In genomic region chr17:71864754-71865153, GRCh38 we compare ENCODE assay signal across 40 cellular contexts.
"Had no signal": no experiment of that assay in that cellular context is flagged by ENCODE, and none has a peak within 500 bp of the region (broad histone marks: within the 10 kb centered on the region; RNA-seq: fewer than 3 reads in every experiment).

No MANE protein-coding gene starts in this region.

- H3K9me3 Mint-ChIP-seq: activated naive CD4-positive, alpha-beta T cell treated with anti-CD3 and anti-CD28 coated beads for 36 hours; activated naive CD8-positive, alpha-beta T cell treated with anti-CD3 and anti-CD28 coated beads for 36 hours; activated naive CD8-positive, alpha-beta T cell treated with anti-CD3 and anti-CD28 coated beads, Interleukin-2, amount 50 U/mL, for 24 hours; activated T-cell treated with anti-CD3 and anti-CD28 coated beads, Interleukin-2, amount 50 U/mL, for 4 hours had no signal

- H3K4me1 Mint-ChIP-seq: activated naive CD4-positive, alpha-beta T cell treated with anti-CD3 and anti-CD28 coated beads, Interleukin-2, amount 10 ng/mL, durations not matched to agents 7 days and 5 days; activated naive CD4-positive, alpha-beta T cell treated with anti-CD3 and anti-CD28 coated beads, Interleukin-2, amount 50 U/mL, for 24 hours; activated naive CD8-positive, alpha-beta T cell treated with anti-CD3 and anti-CD28 coated beads for 36 hours; activated naive CD8-positive, alpha-beta T cell treated with anti-CD3 and anti-CD28 coated beads, Interleukin-2, amount 10 ng/mL, durations not matched to agents 7 days and 5 days; activated naive CD8-positive, alpha-beta T cell treated with anti-CD3 and anti-CD28 coated beads, Interleukin-2, amount 50 U/mL, for 24 hours; activated T-helper 17 cell treated with anti-CD3 and anti-CD28 coated beads, Interleukin-2, amount 50 U/mL, for 72 hours; central memory CD8-positive, alpha-beta T cell had no signal

- H3K4me1 ChIP-seq: adrenal gland, ascending aorta, body of pancreas, breast epithelium had no signal

- H3K4me3 ChIP-seq: adrenal gland, ascending aorta, body of pancreas, breast epithelium, cardiac muscle cell had no signal

- DNase-seq: activated effector memory CD4-positive, alpha-beta T cell treated with anti-CD3 and anti-CD28 coated beads, Interleukin-2, amount 50 U/mL, for 16 hours; activated effector memory CD4-positive, alpha-beta T cell treated with Interleukin-2 at 50 U/mL for 16 hours; activated gamma-delta T cell; activated gamma-delta T cell treated with Interleukin-2 at 50 U/mL for 16 hours; activated naive CD4-positive, alpha-beta T cell; activated naive CD4-positive, alpha-beta T cell treated with anti-CD3 and anti-CD28 coated beads for 36 hours; activated naive CD4-positive, alpha-beta T cell treated with anti-CD3 and anti-CD28 coated beads, Interleukin-2, amount 10 ng/mL, durations not matched to agents 7 days and 5 days; activated naive CD4-positive, alpha-beta T cell treated with anti-CD3 and anti-CD28 coated beads, Interleukin-2, amount 50 U/mL, for 16 hours; activated naive CD4-positive, alpha-beta T cell treated with Interleukin-2 at 50 U/mL for 16 hours; activated naive CD8-positive, alpha-beta T cell treated with anti-CD3 and anti-CD28 coated beads for 36 hours; activated naive CD8-positive, alpha-beta T cell treated with anti-CD3 and anti-CD28 coated beads, Interleukin-2, amount 10 ng/mL, durations not matched to agents 7 days and 5 days; activated naive CD8-positive, alpha-beta T cell treated with anti-CD3 and anti-CD28 coated beads, Interleukin-2, amount 50 U/mL, for 24 hours; activated T-cell treated with anti-CD3 and anti-CD28 coated beads, Interleukin-2, amount 50 U/mL, for 1 hour; activated T-cell treated with anti-CD3 and anti-CD28 coated beads, Interleukin-2, amount 50 U/mL, for 24 hours; activated T-cell treated with anti-CD3 and anti-CD28 coated beads, Interleukin-2, amount 50 U/mL, for 4 hours; activated T-cell treated with anti-CD3 and anti-CD28 coated beads, Interleukin-2, amount 50 U/mL, for 48 hours; activated T-cell treated with anti-CD3 and anti-CD28 coated beads, Interleukin-2, amount 50 U/mL, for 72 hours; adrenal gland; amniotic stem cell; amygdala; anterior cingulate cortex; aorta; body of pancreas; brain microvascular endothelial cell; caudate nucleus; central memory CD4-positive, alpha-beta T cell; cerebellar nuclear complex had no signal

- FAIRE-seq: astrocyte, bronchial epithelial cell had no signal

- H3K36me3 Mint-ChIP-seq: activated naive CD4-positive, alpha-beta T cell treated with anti-CD3 and anti-CD28 coated beads, Interleukin-2, amount 10 ng/mL, durations not matched to agents 7 days and 5 days; activated naive CD4-positive, alpha-beta T cell treated with anti-CD3 and anti-CD28 coated beads, Interleukin-2, amount 50 U/mL, for 24 hours; activated naive CD4-positive, alpha-beta T cell treated with anti-CD3 and anti-CD28 coated beads, Interleukin-2, amount 50 U/mL, for 72 hours; activated naive CD8-positive, alpha-beta T cell; activated naive CD8-positive, alpha-beta T cell treated with anti-CD3 and anti-CD28 coated beads for 36 hours; activated naive CD8-positive, alpha-beta T cell treated with anti-CD3 and anti-CD28 coated beads, Interleukin-2, amount 10 ng/mL, durations not matched to agents 7 days and 5 days; brain had no signal

- H3K9me3 ChIP-seq: adrenal gland, ascending aorta, body of pancreas, breast epithelium had no signal

- H3K27ac ChIP-seq: adrenal gland, ascending aorta, body of pancreas, brain microvascular endothelial cell, breast epithelium, cardiac muscle cell had no signal

- H3K27me3 Mint-ChIP-seq: activated naive CD4-positive, alpha-beta T cell treated with anti-CD3 and anti-CD28 coated beads, Interleukin-2, amount 10 ng/mL, durations not matched to agents 7 days and 5 days; activated naive CD4-positive, alpha-beta T cell treated with anti-CD3 and anti-CD28 coated beads, Interleukin-2, amount 50 U/mL, for 24 hours; activated naive CD8-positive, alpha-beta T cell; activated naive CD8-positive, alpha-beta T cell treated with anti-CD3 and anti-CD28 coated beads for 36 hours; activated naive CD8-positive, alpha-beta T cell treated with anti-CD3 and anti-CD28 coated beads, Interleukin-2, amount 10 ng/mL, durations not matched to agents 7 days and 5 days; activated naive CD8-positive, alpha-beta T cell treated with anti-CD3 and anti-CD28 coated beads, Interleukin-2, amount 50 U/mL, for 24 hours; activated T-cell treated with anti-CD3 and anti-CD28 coated beads, Interleukin-2, amount 50 U/mL, for 24 hours; activated T-helper 17 cell treated with anti-CD3 and anti-CD28 coated beads, Interleukin-2, amount 50 U/mL, for 72 hours; brain; central memory CD8-positive, alpha-beta T cell had no signal

- H3K36me3 ChIP-seq: adrenal gland, ascending aorta, brain microvascular endothelial cell, breast epithelium, cardiac muscle cell had no signal

- H3K27ac Mint-ChIP-seq: activated naive CD4-positive, alpha-beta T cell treated with anti-CD3 and anti-CD28 coated beads for 36 hours; activated naive CD4-positive, alpha-beta T cell treated with anti-CD3 and anti-CD28 coated beads, Interleukin-2, amount 10 ng/mL, durations not matched to agents 7 days and 5 days; activated naive CD4-positive, alpha-beta T cell treated with anti-CD3 and anti-CD28 coated beads, Interleukin-2, amount 50 U/mL, for 24 hours; activated naive CD4-positive, alpha-beta T cell treated with anti-CD3 and anti-CD28 coated beads, Interleukin-2, amount 50 U/mL, for 72 hours; activated naive CD8-positive, alpha-beta T cell; activated naive CD8-positive, alpha-beta T cell treated with anti-CD3 and anti-CD28 coated beads for 36 hours; activated naive CD8-positive, alpha-beta T cell treated with anti-CD3 and anti-CD28 coated beads, Interleukin-2, amount 10 ng/mL, durations not matched to agents 7 days and 5 days; activated naive CD8-positive, alpha-beta T cell treated with anti-CD3 and anti-CD28 coated beads, Interleukin-2, amount 50 U/mL, for 24 hours; activated T-cell treated with anti-CD3 and anti-CD28 coated beads, Interleukin-2, amount 50 U/mL, for 24 hours; activated T-cell treated with anti-CD3 and anti-CD28 coated beads, Interleukin-2, amount 50 U/mL, for 72 hours; activated T-helper 1 cell treated with anti-CD3 and anti-CD28 coated beads, Interleukin-12 subunit alpha, Interleukin-12 subunit beta, Interleukin-2, Interleukin-4 antibody, amounts not matched to agents 30 ng/mL and 10 ng/mL and 1 ng/mL, durations not matched to agents 14 hours and 24 hours and 36 hours; activated T-helper 17 cell treated with anti-CD3 and anti-CD28 coated beads, Interleukin-2, amount 50 U/mL, for 72 hours; activated T-helper 2 cell treated with anti-CD3 and anti-CD28 coated beads, Interferon-gamma antibody, Interleukin-2, Interleukin-4, amounts not matched to agents 10 μg/mL and 5 μg/mL and 100 μg/mL, durations not matched to agents 14 hours and 24 hours and 36 hours; brain had no signal

- H3K4me3 Mint-ChIP-seq: activated naive CD4-positive, alpha-beta T cell treated with anti-CD3 and anti-CD28 coated beads for 36 hours; activated naive CD4-positive, alpha-beta T cell treated with anti-CD3 and anti-CD28 coated beads, Interleukin-2, amount 10 ng/mL, durations not matched to agents 7 days and 5 days; activated naive CD4-positive, alpha-beta T cell treated with anti-CD3 and anti-CD28 coated beads, Interleukin-2, amount 50 U/mL, for 24 hours; activated naive CD8-positive, alpha-beta T cell; activated naive CD8-positive, alpha-beta T cell treated with anti-CD3 and anti-CD28 coated beads for 36 hours; activated naive CD8-positive, alpha-beta T cell treated with anti-CD3 and anti-CD28 coated beads, Interleukin-2, amount 10 ng/mL, durations not matched to agents 7 days and 5 days; activated naive CD8-positive, alpha-beta T cell treated with anti-CD3 and anti-CD28 coated beads, Interleukin-2, amount 50 U/mL, for 24 hours; activated T-cell treated with anti-CD3 and anti-CD28 coated beads, Interleukin-2, amount 50 U/mL, for 24 hours; activated T-cell treated with anti-CD3 and anti-CD28 coated beads, Interleukin-2, amount 50 U/mL, for 4 hours; activated T-cell treated with anti-CD3 and anti-CD28 coated beads, Interleukin-2, amount 50 U/mL, for 72 hours; activated T-helper 1 cell treated with anti-CD3 and anti-CD28 coated beads, Interleukin-12 subunit alpha, Interleukin-12 subunit beta, Interleukin-2, Interleukin-4 antibody, amounts not matched to agents 30 ng/mL and 10 ng/mL and 1 ng/mL, durations not matched to agents 14 hours and 24 hours and 36 hours; activated T-helper 17 cell treated with anti-CD3 and anti-CD28 coated beads, Interleukin-2, amount 50 U/mL, for 72 hours; brain; central memory CD8-positive, alpha-beta T cell had no signal

- H3K27me3 ChIP-seq: adrenal gland, ascending aorta, body of pancreas, brain microvascular endothelial cell, cardiac muscle cell had no signal

- ATAC-seq: activated naive CD4-positive, alpha-beta T cell treated with anti-CD3 and anti-CD28 coated beads, Interleukin-2, amount 50 U/mL, for 72 hours; activated naive CD8-positive, alpha-beta T cell treated with anti-CD3 and anti-CD28 coated beads, Interleukin-2, amount 50 U/mL, for 24 hours; activated T-cell treated with anti-CD3 and anti-CD28 coated beads, Interleukin-2, amount 50 U/mL, for 4 hours; activated T-cell treated with anti-CD3 and anti-CD28 coated beads, Interleukin-2, amount 50 U/mL, for 72 hours; activated T-helper 17 cell treated with anti-CD3 and anti-CD28 coated beads, Interleukin-2, amount 50 U/mL, for 72 hours; body of pancreas had no signal
